ENCODE assay signal across 1 cellular context in genomic region chr20:38112249-38112942, GRCh38.
A peak's percentile ranks its signal among the peaks of the same experiment; 100 is the strongest.
TF ChIP-seq lines count a peak whose summit lies in the region.

No MANE protein-coding gene starts in this region.

TF ChIP-seq in HepG2, 621 proteins besides CTCF, POLR2A, EP300 and RAD21 (continued from another document):
- TF ChIP-seq IRF1 (CRISPR knock-in tag; IDR thresholded peaks at IDR 0.05; ENCODE audit: low read depth) = no peak
- no peak for TF ChIP-seq TBP (CRISPR knock-in tag; IDR thresholded peaks at IDR 0.05)
- no peak for TF ChIP-seq UBTF (CRISPR knock-in tag; IDR thresholded peaks at IDR 0.05)
- no peak for TF ChIP-seq ZBTB10 (CRISPR knock-in tag; IDR thresholded peaks at IDR 0.05; ENCODE audit: borderline replicate concordance)
- TF ChIP-seq NFKBIZ (CRISPR knock-in tag; IDR thresholded peaks at IDR 0.05) = no peak
- TF ChIP-seq ZBTB8A (CRISPR knock-in tag; IDR thresholded peaks at IDR 0.05; ENCODE audit: borderline replicate concordance, low read depth) = no peak
- peak; percentile 61; the same call in 1 of the 2 replicates for TF ChIP-seq ZNF652 (CRISPR knock-in tag; IDR thresholded peaks at IDR 0.05; ENCODE audit: borderline replicate concordance, low read depth)
- no peak for TF ChIP-seq ELF4 (CRISPR knock-in tag; IDR thresholded peaks at IDR 0.05; ENCODE audit: borderline replicate concordance)
- no peak for TF ChIP-seq FOXC1 (CRISPR knock-in tag; IDR thresholded peaks at IDR 0.05; ENCODE audit: borderline replicate concordance)
- TF ChIP-seq ZBTB26 (CRISPR knock-in tag; IDR thresholded peaks at IDR 0.05; ENCODE audit: borderline replicate concordance) = no peak
- 0 out of 2 replicates have a peak, but pooled peaks have one; percentile 53 for TF ChIP-seq DZIP1 (CRISPR knock-in tag; IDR thresholded peaks at IDR 0.05)
- no peak for TF ChIP-seq ZNF530 (CRISPR knock-in tag; IDR thresholded peaks at IDR 0.05; ENCODE audit: low read depth)
- TF ChIP-seq ZNF274 (CRISPR knock-in tag; IDR thresholded peaks at IDR 0.05) = 0 out of 2 replicates have a peak, but pooled peaks have one; percentile 36
- TF ChIP-seq MEIS1 (CRISPR knock-in tag; IDR thresholded peaks at IDR 0.05; ENCODE audit: borderline replicate concordance) = no peak
- no peak for TF ChIP-seq PRDM15 (CRISPR knock-in tag; IDR thresholded peaks at IDR 0.05)
- TF ChIP-seq ZC3H13 (CRISPR knock-in tag; IDR thresholded peaks at IDR 0.05) = no peak
- no peak for TF ChIP-seq ZNF564 (CRISPR knock-in tag; IDR thresholded peaks at IDR 0.05)
- no peak for TF ChIP-seq YEATS2 (CRISPR knock-in tag; IDR thresholded peaks at IDR 0.05; ENCODE audit: borderline replicate concordance)
- no peak for TF ChIP-seq NFYC (CRISPR knock-in tag; IDR thresholded peaks at IDR 0.05)
- TF ChIP-seq ZNF703 (CRISPR knock-in tag; IDR thresholded peaks at IDR 0.05; ENCODE audit: borderline replicate concordance) = no peak
- TF ChIP-seq, protein P1, sequence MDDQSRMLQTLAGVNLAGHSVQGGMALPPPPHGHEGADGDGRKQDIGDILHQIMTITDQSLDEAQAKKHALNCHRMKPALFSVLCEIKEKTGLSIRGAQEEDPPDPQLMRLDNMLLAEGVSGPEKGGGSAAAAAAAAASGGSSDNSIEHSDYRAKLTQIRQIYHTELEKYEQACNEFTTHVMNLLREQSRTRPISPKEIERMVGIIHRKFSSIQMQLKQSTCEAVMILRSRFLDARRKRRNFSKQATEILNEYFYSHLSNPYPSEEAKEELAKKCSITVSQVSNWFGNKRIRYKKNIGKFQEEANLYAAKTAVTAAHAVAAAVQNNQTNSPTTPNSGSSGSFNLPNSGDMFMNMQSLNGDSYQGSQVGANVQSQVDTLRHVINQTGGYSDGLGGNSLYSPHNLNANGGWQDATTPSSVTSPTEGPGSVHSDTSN (CRISPR knock-in tag; IDR thresholded peaks at IDR 0.05; ENCODE audit: borderline replicate concordance) = no peak
- no peak for TF ChIP-seq FOXA1 (IDR thresholded peaks at IDR 0.05)
- no peak for TF ChIP-seq FOXA1 (CRISPR knock-in tag; IDR thresholded peaks at IDR 0.05)
- TF ChIP-seq CCAR2 (optimal IDR thresholded peaks at IDR 0.05; ENCODE audit: low read depth, low read length) = no peak
- no peak for TF ChIP-seq ZFYVE20 (CRISPR knock-in tag; IDR thresholded peaks at IDR 0.05; ENCODE audit: borderline replicate concordance, low read depth)
- no peak for TF ChIP-seq POGZ (CRISPR knock-in tag; IDR thresholded peaks at IDR 0.05)
- TF ChIP-seq ZNF232 (CRISPR knock-in tag; IDR thresholded peaks at IDR 0.05; ENCODE audit: borderline replicate concordance) = no peak
- no peak for TF ChIP-seq ZNF660 (CRISPR knock-in tag; IDR thresholded peaks at IDR 0.05; ENCODE audit: borderline replicate concordance, low read depth)
- TF ChIP-seq ZNF326 (CRISPR knock-in tag; IDR thresholded peaks at IDR 0.05; ENCODE audit: borderline replicate concordance) = no peak
- TF ChIP-seq, protein P2, sequence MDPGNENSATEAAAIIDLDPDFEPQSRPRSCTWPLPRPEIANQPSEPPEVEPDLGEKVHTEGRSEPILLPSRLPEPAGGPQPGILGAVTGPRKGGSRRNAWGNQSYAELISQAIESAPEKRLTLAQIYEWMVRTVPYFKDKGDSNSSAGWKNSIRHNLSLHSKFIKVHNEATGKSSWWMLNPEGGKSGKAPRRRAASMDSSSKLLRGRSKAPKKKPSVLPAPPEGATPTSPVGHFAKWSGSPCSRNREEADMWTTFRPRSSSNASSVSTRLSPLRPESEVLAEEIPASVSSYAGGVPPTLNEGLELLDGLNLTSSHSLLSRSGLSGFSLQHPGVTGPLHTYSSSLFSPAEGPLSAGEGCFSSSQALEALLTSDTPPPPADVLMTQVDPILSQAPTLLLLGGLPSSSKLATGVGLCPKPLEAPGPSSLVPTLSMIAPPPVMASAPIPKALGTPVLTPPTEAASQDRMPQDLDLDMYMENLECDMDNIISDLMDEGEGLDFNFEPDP (CRISPR knock-in tag; conservative IDR thresholded peaks at IDR 0.05) = peak; percentile 85; the same call in 1 of the 2 replicates
- TF ChIP-seq, protein P3, sequence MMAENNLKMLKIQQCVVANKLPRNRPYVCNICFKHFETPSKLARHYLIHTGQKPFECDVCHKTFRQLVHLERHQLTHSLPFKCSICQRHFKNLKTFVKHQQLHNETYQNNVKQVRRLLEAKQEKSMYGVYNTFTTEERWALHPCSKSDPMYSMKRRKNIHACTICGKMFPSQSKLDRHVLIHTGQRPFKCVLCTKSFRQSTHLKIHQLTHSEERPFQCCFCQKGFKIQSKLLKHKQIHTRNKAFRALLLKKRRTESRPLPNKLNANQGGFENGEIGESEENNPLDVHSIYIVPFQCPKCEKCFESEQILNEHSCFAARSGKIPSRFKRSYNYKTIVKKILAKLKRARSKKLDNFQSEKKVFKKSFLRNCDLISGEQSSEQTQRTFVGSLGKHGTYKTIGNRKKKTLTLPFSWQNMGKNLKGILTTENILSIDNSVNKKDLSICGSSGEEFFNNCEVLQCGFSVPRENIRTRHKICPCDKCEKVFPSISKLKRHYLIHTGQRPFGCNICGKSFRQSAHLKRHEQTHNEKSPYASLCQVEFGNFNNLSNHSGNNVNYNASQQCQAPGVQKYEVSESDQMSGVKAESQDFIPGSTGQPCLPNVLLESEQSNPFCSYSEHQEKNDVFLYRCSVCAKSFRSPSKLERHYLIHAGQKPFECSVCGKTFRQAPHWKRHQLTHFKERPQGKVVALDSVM (CRISPR knock-in tag; IDR thresholded peaks at IDR 0.05) = no peak
- no peak for TF ChIP-seq RARG (CRISPR knock-in tag; IDR thresholded peaks at IDR 0.05; ENCODE audit: low read depth)
- TF ChIP-seq, protein P4, sequence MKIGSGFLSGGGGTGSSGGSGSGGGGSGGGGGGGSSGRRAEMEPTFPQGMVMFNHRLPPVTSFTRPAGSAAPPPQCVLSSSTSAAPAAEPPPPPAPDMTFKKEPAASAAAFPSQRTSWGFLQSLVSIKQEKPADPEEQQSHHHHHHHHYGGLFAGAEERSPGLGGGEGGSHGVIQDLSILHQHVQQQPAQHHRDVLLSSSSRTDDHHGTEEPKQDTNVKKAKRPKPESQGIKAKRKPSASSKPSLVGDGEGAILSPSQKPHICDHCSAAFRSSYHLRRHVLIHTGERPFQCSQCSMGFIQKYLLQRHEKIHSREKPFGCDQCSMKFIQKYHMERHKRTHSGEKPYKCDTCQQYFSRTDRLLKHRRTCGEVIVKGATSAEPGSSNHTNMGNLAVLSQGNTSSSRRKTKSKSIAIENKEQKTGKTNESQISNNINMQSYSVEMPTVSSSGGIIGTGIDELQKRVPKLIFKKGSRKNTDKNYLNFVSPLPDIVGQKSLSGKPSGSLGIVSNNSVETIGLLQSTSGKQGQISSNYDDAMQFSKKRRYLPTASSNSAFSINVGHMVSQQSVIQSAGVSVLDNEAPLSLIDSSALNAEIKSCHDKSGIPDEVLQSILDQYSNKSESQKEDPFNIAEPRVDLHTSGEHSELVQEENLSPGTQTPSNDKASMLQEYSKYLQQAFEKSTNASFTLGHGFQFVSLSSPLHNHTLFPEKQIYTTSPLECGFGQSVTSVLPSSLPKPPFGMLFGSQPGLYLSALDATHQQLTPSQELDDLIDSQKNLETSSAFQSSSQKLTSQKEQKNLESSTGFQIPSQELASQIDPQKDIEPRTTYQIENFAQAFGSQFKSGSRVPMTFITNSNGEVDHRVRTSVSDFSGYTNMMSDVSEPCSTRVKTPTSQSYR (CRISPR knock-in tag; IDR thresholded peaks at IDR 0.05; ENCODE audit: borderline replicate concordance) = no peak
